In the genomic region with DNA sequence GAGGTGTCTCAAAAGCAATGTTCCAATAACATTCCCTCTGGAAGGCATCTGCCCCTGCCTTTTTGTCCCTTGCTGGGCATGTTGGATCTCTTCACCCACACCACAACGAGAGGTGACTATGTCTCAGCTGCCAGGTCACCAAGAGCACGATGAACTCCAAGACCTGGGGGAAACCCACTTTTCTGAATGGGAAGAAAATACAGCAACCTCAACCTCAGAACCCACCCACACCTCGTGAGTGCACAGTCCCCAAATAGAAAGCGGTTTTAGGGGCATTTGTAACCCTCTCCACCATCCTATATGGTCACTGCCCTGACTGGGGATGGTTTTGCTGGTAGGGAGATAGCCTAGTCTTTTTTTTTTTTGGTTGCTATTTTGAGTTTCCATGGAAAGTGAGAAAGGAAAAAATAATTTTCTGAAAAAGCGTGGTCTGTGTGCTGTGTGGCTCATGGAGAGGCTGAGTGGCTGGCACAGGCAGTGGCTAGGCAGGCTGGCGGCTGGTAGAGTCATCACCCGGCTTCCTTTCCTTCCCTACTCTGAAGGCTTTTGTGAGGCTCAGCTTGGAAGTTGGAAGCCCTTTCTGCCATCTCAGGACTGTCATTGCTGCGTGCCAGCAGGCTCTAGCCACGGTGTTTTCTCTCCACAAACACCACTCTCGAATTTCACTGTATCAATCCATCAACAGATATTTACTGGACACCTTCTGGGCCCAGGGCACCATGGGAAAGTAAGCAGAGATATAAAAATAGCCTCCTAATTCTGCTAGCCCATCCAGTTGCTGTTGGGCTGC, we compare ENCODE assay signal across 15 cellular contexts. TPM values are rescaled to one million over a fixed set of nuclear protein-coding genes. Genes with fewer than 3 reads are reported as not detected.
DNase-seq lines count a peak whose midpoint lies in the region; ATAC-seq and TF ChIP-seq lines count a peak whose summit lies in the region.
"Had no signal": no experiment of that assay in that cellular context is flagged by ENCODE, and none has a peak within 500 bp of the region (broad histone marks: within the 10 kb centered on the region; RNA-seq: fewer than 3 reads in every experiment).

No MANE protein-coding gene starts in this region.

- H3K4me2 ChIP-seq in BLaER1 treated with 17β-estradiol and CSF1 and Interleukin-3, amounts not matched to agents 10 nM and 100 nM = peak overlapping the region in 7 of 11 experiments; percentile 18 to 58 (median 41); a peak in 7 of 22 replicates

- H3K9ac ChIP-seq in BLaER1 treated with 17β-estradiol and CSF1 and Interleukin-3, amounts not matched to agents 10 nM and 100 nM = no peak overlapping the region

- no peaks in the 10 kb centered on the region for H4K20me1 ChIP-seq in BLaER1 treated with 17β-estradiol and CSF1 and Interleukin-3, amounts not matched to agents 10 nM and 100 nM

- ATAC-seq in HG03432 (IDR thresholded peaks at IDR 0.05; ENCODE audit: unreplicated experiment) = peak; percentile 55
- ATAC-seq in heart right ventricle = peak in 7 of 8 donors; percentile 45 to 87 (median 69)
- no peak for ATAC-seq in GM19023 (IDR thresholded peaks at IDR 0.05; ENCODE audit: unreplicated experiment)
- ATAC-seq in GM19395 (IDR thresholded peaks at IDR 0.05; ENCODE audit: unreplicated experiment) = no peak

- TF ChIP-seq CTCF in heart right ventricle (IDR thresholded peaks at IDR 0.05) = no peak

- no peak overlapping the region for H3K27ac ChIP-seq in BLaER1 treated with 17β-estradiol and CSF1 and Interleukin-3, amounts not matched to agents 10 nM and 100 nM
- H3K27ac ChIP-seq in heart right ventricle = peak overlapping the region in 8 of 10 donors; percentile 14 to 61 (median 30)
- H3K27ac ChIP-seq: adrenal gland, epithelial cell of prostate had no signal

- H3K4me1 ChIP-seq in BLaER1 treated with 17β-estradiol and CSF1 and Interleukin-3, amounts not matched to agents 10 nM and 100 nM = peaks cover 0 to 41% (median 30%) of the 10 kb centered on the region in 10 experiments; a peak in 16 of 20 replicates
- H3K4me1 ChIP-seq in heart right ventricle = peaks cover 0 to 31% (median 9%) of the 10 kb centered on the region in 9 donors
- H3K4me1 ChIP-seq: adrenal gland had no signal

- H3K27me3 ChIP-seq in BLaER1 treated with 17β-estradiol and CSF1 and Interleukin-3, amounts not matched to agents 10 nM and 100 nM = no peaks in the 10 kb centered on the region
- no peaks in the 10 kb centered on the region for H3K27me3 ChIP-seq in heart right ventricle
- H3K27me3 ChIP-seq: adrenal gland, Peyer's patch had no signal

- intact Hi-C loops in heart right ventricle (cut with DNase I) = no loop called here

- H3K4me3 ChIP-seq in BLaER1 treated with 17β-estradiol and CSF1 and Interleukin-3, amounts not matched to agents 10 nM and 100 nM = no peak overlapping the region
- peak overlapping the region in 3 of 10 donors; percentile 4 to 13 (median 11) for H3K4me3 ChIP-seq in heart right ventricle
- H3K4me3 ChIP-seq: adrenal gland, Peyer's patch had no signal

- H3K36me3 ChIP-seq in BLaER1 treated with 17β-estradiol and CSF1 and Interleukin-3, amounts not matched to agents 10 nM and 100 nM = no peaks in the 10 kb centered on the region
- no peaks in the 10 kb centered on the region for H3K36me3 ChIP-seq in heart right ventricle
- H3K36me3 ChIP-seq: adrenal gland, Peyer's patch had no signal

- H3K9me3 ChIP-seq in BLaER1 treated with 17β-estradiol and CSF1 and Interleukin-3, amounts not matched to agents 10 nM and 100 nM (replicated peaks in 1 of 11) = no peaks in the 10 kb centered on the region
- H3K9me3 ChIP-seq in heart right ventricle = no peaks in the 10 kb centered on the region
- H3K9me3 ChIP-seq: adrenal gland, Peyer's patch had no signal

- peak in 1 of 2 donors; percentile 29 for DNase-seq in heart right ventricle
- DNase-seq in pons (ENCODE audit: low spot score) = peak; percentile 37
- DNase-seq in stimulated activated CD4-positive, alpha-beta T cell treated with anti-CD3 and anti-CD28 coated beads, Interleukin-1b, Interleukin-23, amount 100 ng/mL, for 48 hours = no peak
- no peak for DNase-seq in amygdala (lab: John Stamatoyannopoulos, UW)
- DNase-seq: adrenal gland, NCI-H1694, NCI-H524 treated with DMSO at 0.1 percent for 48 hours, Peyer's patch had no signal

- 46 to 62% methylated on average over 10 of the region's 10 CpGs for WGBS in heart right ventricle, 2 donors

RNA-seq across cellular contexts. Expression of a gene that starts 15.8 kb away (rescaled TPM):
- 10 to 100 TPM in 5 of 10 donors, 1 to 10 TPM in 5; 4.0 to 17.7 (median 9.5) TPM for total RNA-seq in heart right ventricle
- polyA plus RNA-seq in heart right ventricle = 1 to 10 TPM; 5.0 to 5.1 TPM

RNA-seq across cellular contexts. Expression of a gene that starts 43.9 kb away (rescaled TPM):
- total RNA-seq in heart right ventricle = not detected
- polyA plus RNA-seq in heart right ventricle = not detected
- total RNA-seq: adrenal gland, kidney epithelial cell, Peyer's patch, urinary bladder had no signal
- polyA plus RNA-seq: adrenal gland, urinary bladder had no signal

Comparison
In these comparisons a context has a peak if more than half of its experiments do, and no peak if none do; other contexts are left out.
1. H3K27ac ChIP-seq: peak in heart right ventricle (8 of 10); none in BLaER1 treated with 17β-estradiol and CSF1 and Interleukin-3, amounts not matched to agents 10 nM and 100 nM (0 of 11).
2. ATAC-seq: peak in HG03432 (single experiment) and heart right ventricle (7 of 8); none in GM19023 (single experiment) and GM19395 (single experiment).